14 cellular contexts compared by ENCODE assay signal in genomic region chr6:149467265-149467664, GRCh38.
"Had no signal": no experiment of that assay in that cellular context is flagged by ENCODE, and none has a peak within 500 bp of the region (broad histone marks: within the 10 kb centered on the region; RNA-seq: fewer than 3 reads in every experiment).

No MANE protein-coding gene starts in this region.

- H3K27me3 Mint-ChIP-seq: activated CD4-positive, alpha-beta T cell treated with anti-CD3 and anti-CD28 coated beads for 36 hours; activated CD8-positive, alpha-beta T cell treated with anti-CD3 and anti-CD28 coated beads for 36 hours; naive thymus-derived CD4-positive, alpha-beta T cell had no signal

- H3K4me1 ChIP-seq: gastrocnemius medialis, lower lobe of right lung had no signal

- DNase-seq: activated CD4-positive, alpha-beta T cell treated with anti-CD3 and anti-CD28 coated beads for 36 hours; activated CD8-positive, alpha-beta T cell treated with anti-CD3 and anti-CD28 coated beads for 36 hours; activated naive CD4-positive, alpha-beta T cell treated with Interleukin-2 at 50 U/mL for 16 hours; endodermal cell; gastrocnemius medialis; heart right ventricle; left cardiac atrium; naive thymus-derived CD4-positive, alpha-beta T cell; ovary; stimulated activated CD4-positive, alpha-beta T cell treated with anti-CD3 and anti-CD28 coated beads, Interleukin-12 subunit alpha, Interleukin-12 subunit beta, amount 100 ng/mL, for 4 hours; stimulated activated CD4-positive, alpha-beta T cell treated with anti-CD3 and anti-CD28 coated beads, Interleukin-2, amount 100 ng/mL, for 24 hours; tibial artery; WERI-Rb-1 had no signal

- H3K27ac ChIP-seq: gastrocnemius medialis, heart right ventricle, lower lobe of right lung, ovary, tibial artery, WERI-Rb-1 had no signal

- H3K27ac Mint-ChIP-seq: activated CD4-positive, alpha-beta T cell treated with anti-CD3 and anti-CD28 coated beads for 36 hours; activated CD8-positive, alpha-beta T cell treated with anti-CD3 and anti-CD28 coated beads for 36 hours; endodermal cell had no signal

- H3K36me3 ChIP-seq: gastrocnemius medialis, heart right ventricle, lower lobe of right lung, ovary, tibial artery, WERI-Rb-1 had no signal

- H3K4me1 Mint-ChIP-seq: endodermal cell had no signal

- ATAC-seq: activated CD4-positive, alpha-beta T cell treated with anti-CD3 and anti-CD28 coated beads for 36 hours; activated CD8-positive, alpha-beta T cell treated with anti-CD3 and anti-CD28 coated beads for 36 hours; gastrocnemius medialis; heart right ventricle; left cardiac atrium; lower lobe of right lung; naive thymus-derived CD4-positive, alpha-beta T cell had no signal

- H3K4me3 Mint-ChIP-seq: activated CD4-positive, alpha-beta T cell treated with anti-CD3 and anti-CD28 coated beads for 36 hours; activated CD8-positive, alpha-beta T cell treated with anti-CD3 and anti-CD28 coated beads for 36 hours; endodermal cell had no signal

- H3K9me3 ChIP-seq: gastrocnemius medialis, heart right ventricle, lower lobe of right lung, ovary, tibial artery had no signal

- H3K9me3 Mint-ChIP-seq: activated CD8-positive, alpha-beta T cell treated with anti-CD3 and anti-CD28 coated beads for 36 hours; endodermal cell had no signal

- H3K27me3 ChIP-seq: gastrocnemius medialis, ovary had no signal

- H3K4me3 ChIP-seq: gastrocnemius medialis, heart right ventricle, lower lobe of right lung, ovary, tibial artery had no signal
